Comparison of ENCODE assay signal across 1 cellular context in genomic region chr1:18901952-18902522, GRCh38.
TF ChIP-seq lines count a peak whose summit lies in the region.

No MANE protein-coding gene starts in this region.

TF ChIP-seq in K562, 482 proteins besides CTCF, POLR2A, EP300 and RAD21 (continues in another document):
- TF ChIP-seq MEF2D (tag; conservative IDR thresholded peaks at IDR 0.05; ENCODE audit: low read depth) (0 out of 2 replicates have a peak, but pooled peaks have one; percentile 41), GATAD2B (IDR thresholded peaks at IDR 0.05; ENCODE audit: borderline replicate concordance) (peak; percentile 93), UBTF (IDR thresholded peaks at IDR 0.05; ENCODE audit: borderline replicate concordance in 1 of 2, low read depth in 2 of 2, low read length in 2 of 2) (peak; percentile 33 to 44; a peak in 1 of 4 replicates), TGIF2 (CRISPR knock-in tag; IDR thresholded peaks at IDR 0.05) (0 out of 2 replicates have a peak, but pooled peaks have one; percentile 68), ZNF175 (CRISPR knock-in tag; IDR thresholded peaks at IDR 0.05; ENCODE audit: low read depth) (0 out of 2 replicates have a peak, but pooled peaks have one; percentile 41), RB1 (IDR thresholded peaks at IDR 0.05; ENCODE audit: low read depth) (peak; percentile 93), BCOR (IDR thresholded peaks at IDR 0.05) (peak; percentile 7; the same call in 1 of the 2 replicates), ZNF41 (CRISPR knock-in tag; conservative IDR thresholded peaks at IDR 0.05) (no peak), HDGF (IDR thresholded peaks at IDR 0.05) (no peak), NR4A1 (CRISPR knock-in tag; IDR thresholded peaks at IDR 0.05) (no peak), NR4A1 (tag; IDR thresholded peaks at IDR 0.05) (peak; percentile 47; the same call in 1 of the 2 replicates), RBBP5 (IDR thresholded peaks at IDR 0.05; ENCODE audit: borderline replicate concordance, insufficient read depth, low read length, poor library complexity, severe bottlenecking) (peak; percentile 82), FIP1L1 (IDR thresholded peaks at IDR 0.05; ENCODE audit: low read depth, low read length, poor library complexity, severe bottlenecking) (peak; percentile 38), TAF1 (IDR thresholded peaks at IDR 0.05; ENCODE audit: control insufficient read depth, extremely low read depth, insufficient read depth, low read length, severe bottlenecking) (peak; percentile 70), FOXJ3 (CRISPR knock-in tag; IDR thresholded peaks at IDR 0.05) (no peak), ZNF764 (CRISPR knock-in tag; IDR thresholded peaks at IDR 0.05; ENCODE audit: low read depth) (no peak), ZBTB40 (IDR thresholded peaks at IDR 0.05) (0 out of 2 replicates have a peak, but pooled peaks have one; percentile 14), ZBTB40 (CRISPR knock-in tag; IDR thresholded peaks at IDR 0.05) (no peak), RCOR1 (IDR thresholded peaks at IDR 0.05; ENCODE audit: borderline replicate concordance in 1 of 2, low read depth in 2 of 2, low read length in 2 of 2) (0 out of 4 replicates have a peak, but pooled peaks of 1 of the 2 experiments have one; percentile 2), ZBTB1 (CRISPR knock-in tag; IDR thresholded peaks at IDR 0.05; ENCODE audit: borderline replicate concordance, low read depth) (peak; percentile 68; the same call in 1 of the 2 replicates), ZNF384 (IDR thresholded peaks at IDR 0.05; ENCODE audit: low read depth, low read length) (peak; percentile 43; the same call in 1 of the 2 replicates), GATAD2A (IDR thresholded peaks at IDR 0.05) (0 out of 2 replicates have a peak, but pooled peaks have one; percentile 43), POLR2AphosphoS5 (IDR thresholded peaks at IDR 0.05; ENCODE audit: control insufficient read depth, insufficient read depth, low read depth, low read length) (0 out of 2 replicates have a peak, but pooled peaks have one; percentile 13), RBM34 (IDR thresholded peaks at IDR 0.05; ENCODE audit: borderline replicate concordance, insufficient read depth, low read length) (no peak)
- TF ChIP-seq, protein P1, sequence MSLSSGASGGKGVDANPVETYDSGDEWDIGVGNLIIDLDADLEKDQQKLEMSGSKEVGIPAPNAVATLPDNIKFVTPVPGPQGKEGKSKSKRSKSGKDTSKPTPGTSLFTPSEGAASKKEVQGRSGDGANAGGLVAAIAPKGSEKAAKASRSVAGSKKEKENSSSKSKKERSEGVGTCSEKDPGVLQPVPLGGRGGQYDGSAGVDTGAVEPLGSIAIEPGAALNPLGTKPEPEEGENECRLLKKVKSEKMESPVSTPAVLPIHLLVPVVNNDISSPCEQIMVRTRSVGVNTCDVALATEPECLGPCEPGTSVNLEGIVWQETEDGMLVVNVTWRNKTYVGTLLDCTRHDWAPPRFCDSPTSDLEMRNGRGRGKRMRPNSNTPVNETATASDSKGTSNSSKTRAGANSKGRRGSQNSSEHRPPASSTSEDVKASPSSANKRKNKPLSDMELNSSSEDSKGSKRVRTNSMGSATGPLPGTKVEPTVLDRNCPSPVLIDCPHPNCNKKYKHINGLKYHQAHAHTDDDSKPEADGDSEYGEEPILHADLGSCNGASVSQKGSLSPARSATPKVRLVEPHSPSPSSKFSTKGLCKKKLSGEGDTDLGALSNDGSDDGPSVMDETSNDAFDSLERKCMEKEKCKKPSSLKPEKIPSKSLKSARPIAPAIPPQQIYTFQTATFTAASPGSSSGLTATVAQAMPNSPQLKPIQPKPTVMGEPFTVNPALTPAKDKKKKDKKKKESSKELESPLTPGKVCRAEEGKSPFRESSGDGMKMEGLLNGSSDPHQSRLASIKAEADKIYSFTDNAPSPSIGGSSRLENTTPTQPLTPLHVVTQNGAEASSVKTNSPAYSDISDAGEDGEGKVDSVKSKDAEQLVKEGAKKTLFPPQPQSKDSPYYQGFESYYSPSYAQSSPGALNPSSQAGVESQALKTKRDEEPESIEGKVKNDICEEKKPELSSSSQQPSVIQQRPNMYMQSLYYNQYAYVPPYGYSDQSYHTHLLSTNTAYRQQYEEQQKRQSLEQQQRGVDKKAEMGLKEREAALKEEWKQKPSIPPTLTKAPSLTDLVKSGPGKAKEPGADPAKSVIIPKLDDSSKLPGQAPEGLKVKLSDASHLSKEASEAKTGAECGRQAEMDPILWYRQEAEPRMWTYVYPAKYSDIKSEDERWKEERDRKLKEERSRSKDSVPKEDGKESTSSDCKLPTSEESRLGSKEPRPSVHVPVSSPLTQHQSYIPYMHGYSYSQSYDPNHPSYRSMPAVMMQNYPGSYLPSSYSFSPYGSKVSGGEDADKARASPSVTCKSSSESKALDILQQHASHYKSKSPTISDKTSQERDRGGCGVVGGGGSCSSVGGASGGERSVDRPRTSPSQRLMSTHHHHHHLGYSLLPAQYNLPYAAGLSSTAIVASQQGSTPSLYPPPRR (CRISPR knock-in tag; IDR thresholded peaks at IDR 0.05; ENCODE audit: borderline replicate concordance) = no peak
- TF ChIP-seq, protein P2, sequence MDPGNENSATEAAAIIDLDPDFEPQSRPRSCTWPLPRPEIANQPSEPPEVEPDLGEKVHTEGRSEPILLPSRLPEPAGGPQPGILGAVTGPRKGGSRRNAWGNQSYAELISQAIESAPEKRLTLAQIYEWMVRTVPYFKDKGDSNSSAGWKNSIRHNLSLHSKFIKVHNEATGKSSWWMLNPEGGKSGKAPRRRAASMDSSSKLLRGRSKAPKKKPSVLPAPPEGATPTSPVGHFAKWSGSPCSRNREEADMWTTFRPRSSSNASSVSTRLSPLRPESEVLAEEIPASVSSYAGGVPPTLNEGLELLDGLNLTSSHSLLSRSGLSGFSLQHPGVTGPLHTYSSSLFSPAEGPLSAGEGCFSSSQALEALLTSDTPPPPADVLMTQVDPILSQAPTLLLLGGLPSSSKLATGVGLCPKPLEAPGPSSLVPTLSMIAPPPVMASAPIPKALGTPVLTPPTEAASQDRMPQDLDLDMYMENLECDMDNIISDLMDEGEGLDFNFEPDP (CRISPR knock-in tag; IDR thresholded peaks at IDR 0.05) = no peak
- TF ChIP-seq, protein P3, sequence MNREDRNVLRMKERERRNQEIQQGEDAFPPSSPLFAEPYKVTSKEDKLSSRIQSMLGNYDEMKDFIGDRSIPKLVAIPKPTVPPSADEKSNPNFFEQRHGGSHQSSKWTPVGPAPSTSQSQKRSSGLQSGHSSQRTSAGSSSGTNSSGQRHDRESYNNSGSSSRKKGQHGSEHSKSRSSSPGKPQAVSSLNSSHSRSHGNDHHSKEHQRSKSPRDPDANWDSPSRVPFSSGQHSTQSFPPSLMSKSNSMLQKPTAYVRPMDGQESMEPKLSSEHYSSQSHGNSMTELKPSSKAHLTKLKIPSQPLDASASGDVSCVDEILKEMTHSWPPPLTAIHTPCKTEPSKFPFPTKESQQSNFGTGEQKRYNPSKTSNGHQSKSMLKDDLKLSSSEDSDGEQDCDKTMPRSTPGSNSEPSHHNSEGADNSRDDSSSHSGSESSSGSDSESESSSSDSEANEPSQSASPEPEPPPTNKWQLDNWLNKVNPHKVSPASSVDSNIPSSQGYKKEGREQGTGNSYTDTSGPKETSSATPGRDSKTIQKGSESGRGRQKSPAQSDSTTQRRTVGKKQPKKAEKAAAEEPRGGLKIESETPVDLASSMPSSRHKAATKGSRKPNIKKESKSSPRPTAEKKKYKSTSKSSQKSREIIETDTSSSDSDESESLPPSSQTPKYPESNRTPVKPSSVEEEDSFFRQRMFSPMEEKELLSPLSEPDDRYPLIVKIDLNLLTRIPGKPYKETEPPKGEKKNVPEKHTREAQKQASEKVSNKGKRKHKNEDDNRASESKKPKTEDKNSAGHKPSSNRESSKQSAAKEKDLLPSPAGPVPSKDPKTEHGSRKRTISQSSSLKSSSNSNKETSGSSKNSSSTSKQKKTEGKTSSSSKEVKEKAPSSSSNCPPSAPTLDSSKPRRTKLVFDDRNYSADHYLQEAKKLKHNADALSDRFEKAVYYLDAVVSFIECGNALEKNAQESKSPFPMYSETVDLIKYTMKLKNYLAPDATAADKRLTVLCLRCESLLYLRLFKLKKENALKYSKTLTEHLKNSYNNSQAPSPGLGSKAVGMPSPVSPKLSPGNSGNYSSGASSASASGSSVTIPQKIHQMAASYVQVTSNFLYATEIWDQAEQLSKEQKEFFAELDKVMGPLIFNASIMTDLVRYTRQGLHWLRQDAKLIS (CRISPR knock-in tag; IDR thresholded peaks at IDR 0.05) = 0 out of 2 replicates have a peak, but pooled peaks have one; percentile 48
